Comparison of ENCODE assay signal across 18 cellular contexts in the genomic region with DNA sequence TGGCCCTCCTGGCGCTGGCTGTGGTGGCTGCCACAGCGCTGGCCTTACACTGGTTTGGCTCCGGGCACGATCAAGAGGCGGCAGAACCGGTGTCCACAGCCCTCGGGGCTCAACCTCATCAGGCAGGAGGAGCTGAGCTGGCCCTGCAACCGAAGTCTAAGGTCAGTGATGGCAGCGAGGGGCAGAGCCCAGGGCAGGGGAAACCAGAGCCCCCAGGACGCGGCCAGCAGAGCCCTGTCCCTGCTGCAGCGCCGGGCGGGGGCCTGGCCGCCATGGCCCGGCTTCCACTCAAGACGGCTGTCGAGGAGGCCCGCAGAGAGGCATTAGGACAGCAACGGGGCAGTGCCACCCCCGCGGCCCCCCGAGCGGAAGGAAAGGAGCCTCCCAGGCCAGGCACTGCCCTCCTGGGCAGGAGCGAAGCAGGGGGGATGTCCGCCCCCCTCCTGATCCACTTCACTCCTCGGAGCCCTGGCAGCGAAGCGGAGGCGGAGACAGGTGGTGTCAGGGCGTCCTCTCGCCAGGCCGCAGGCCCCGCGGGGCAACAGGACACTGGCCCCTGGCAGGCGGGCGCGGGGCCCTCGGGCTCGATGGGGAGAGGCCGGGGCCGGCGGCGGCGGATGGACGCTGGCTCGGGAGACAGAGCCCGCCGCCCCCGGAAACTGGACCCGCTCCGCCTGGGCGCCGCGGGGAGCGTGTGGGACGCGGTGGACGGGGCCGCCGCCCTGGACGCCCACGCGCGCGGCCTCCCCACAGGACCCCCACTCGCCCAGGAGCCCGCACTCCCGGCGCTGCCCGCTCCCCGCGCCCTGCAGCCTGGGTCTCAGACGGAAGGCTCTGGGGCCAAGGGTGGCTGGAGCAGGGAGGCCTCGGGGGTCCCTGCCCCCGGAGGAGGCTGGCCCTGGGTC. TPM values are rescaled to one million over a fixed set of nuclear protein-coding genes. Genes with fewer than 3 reads are reported as not detected.
A peak's percentile ranks its signal among the peaks of the same experiment; 100 is the strongest.
DNase-seq lines count a peak whose midpoint lies in the region; ATAC-seq and TF ChIP-seq lines count a peak whose summit lies in the region.
"Had no signal": no experiment of that assay in that cellular context is flagged by ENCODE, and none has a peak within 500 bp of the region (broad histone marks: within the 10 kb centered on the region; RNA-seq: fewer than 3 reads in every experiment).

No MANE protein-coding gene starts in this region.

- H3K27ac ChIP-seq in trophoblast cell (ENCODE audit: low read depth, low read length) = no peak overlapping the region
- H3K27ac ChIP-seq: esophagus muscularis mucosa, HL-60 had no signal

- no peaks in the 10 kb centered on the region for H3K36me3 Mint-ChIP-seq in T-helper 2 cell treated with Interferon-gamma antibody and Interleukin-4, amounts not matched to agents 5 μg/mL and 100 μg/mL, for 36 hours (ENCODE audit: low read depth)
- H3K36me3 Mint-ChIP-seq in dendritic cell treated with granulocyte-macrophage colony-stimulating factor and Interleukin-4, amounts not matched to agents 40 ng/mL and 50 ng/mL, for 4 days (ENCODE audit: low read depth) = peaks cover 8% of the 10 kb centered on the region

- H3K27me3 Mint-ChIP-seq in T-helper 2 cell treated with Interferon-gamma antibody and Interleukin-4, amounts not matched to agents 5 μg/mL and 100 μg/mL, for 36 hours (ENCODE audit: low read depth) = no peaks in the 10 kb centered on the region
- peaks cover 27% of the 10 kb centered on the region for H3K27me3 Mint-ChIP-seq in dendritic cell treated with granulocyte-macrophage colony-stimulating factor and Interleukin-4, amounts not matched to agents 40 ng/mL and 50 ng/mL, for 4 days
- H3K27me3 Mint-ChIP-seq: stimulated activated naive CD8-positive, alpha-beta T cell treated with anti-CD3 and anti-CD28 coated beads, Interleukin-15, Interleukin-2, amounts not matched to agents 100 ng/mL and 50 ng/mL, for 24 hours had no signal

- no peak overlapping the region for H3K14ac ChIP-seq in trophoblast cell (ENCODE audit: low read length)

- TF ChIP-seq CTCF in Loucy (conservative IDR thresholded peaks at IDR 0.05; ENCODE audit: low read length) = no peak

- H3K79me1 ChIP-seq in trophoblast cell (ENCODE audit: low read length) = peaks cover 2% of the 10 kb centered on the region

- H3K4me2 ChIP-seq in Loucy (ENCODE audit: low read depth, low read length, poor library complexity, severe bottlenecking) (peak overlapping the region; percentile 75), trophoblast cell (ENCODE audit: low read length) (no peak overlapping the region)

- H3K4ac ChIP-seq in trophoblast cell (ENCODE audit: low read depth, low read length) = no peak overlapping the region

- no peaks in the 10 kb centered on the region for H3K9me2 ChIP-seq in Loucy (replicated peaks; ENCODE audit: low read depth, low read length)

- H4K12ac ChIP-seq in trophoblast cell (ENCODE audit: low read depth, low read length) = no peak overlapping the region

- peak overlapping the region; percentile 20 for H2BK12ac ChIP-seq in trophoblast cell (ENCODE audit: low read length)

- no peak overlapping the region for H3K23ac ChIP-seq in trophoblast cell (ENCODE audit: low read length)

- peak overlapping the region; percentile 38 for H3K4me3 Mint-ChIP-seq in T-helper 2 cell treated with Interferon-gamma antibody and Interleukin-4, amounts not matched to agents 5 μg/mL and 100 μg/mL, for 36 hours
- no peak overlapping the region for H3K4me3 Mint-ChIP-seq in dendritic cell treated with granulocyte-macrophage colony-stimulating factor and Interleukin-4, amounts not matched to agents 40 ng/mL and 50 ng/mL, for 4 days
- H3K4me3 Mint-ChIP-seq: stimulated activated naive CD8-positive, alpha-beta T cell treated with anti-CD3 and anti-CD28 coated beads, Interleukin-15, Interleukin-2, amounts not matched to agents 100 ng/mL and 50 ng/mL, for 24 hours had no signal

- H3K9ac ChIP-seq in Loucy (ENCODE audit: low read depth, low read length, poor library complexity, severe bottlenecking) = peak overlapping the region; percentile 46
- H3K9ac ChIP-seq in trophoblast cell (ENCODE audit: low read length) = no peak overlapping the region

- H3K4me3 ChIP-seq in Loucy (ENCODE audit: low read length, poor library complexity, severe bottlenecking) (no peak overlapping the region), trophoblast cell (ENCODE audit: low read depth, low read length) (no peak overlapping the region)
- H3K4me3 ChIP-seq: esophagus muscularis mucosa had no signal

- no peaks in the 10 kb centered on the region for H3K27me3 ChIP-seq in Loucy (ENCODE audit: insufficient read depth, low read length, poor library complexity, severe bottlenecking)
- H3K27me3 ChIP-seq in trophoblast cell (ENCODE audit: insufficient read depth, low read length) = no peaks in the 10 kb centered on the region

- no peaks in the 10 kb centered on the region for H3F3A ChIP-seq in Loucy (ENCODE audit: low read depth)

- H2BK120ac ChIP-seq in trophoblast cell (ENCODE audit: insufficient read depth, low read length, poor library complexity) = no peak overlapping the region

- no CpG with 5 or more reads among the region's 76 CpGs for WGBS in trophoblast cell (ENCODE audit: extremely low coverage, insufficient coverage, insufficient read length)

- peak overlapping the region; percentile 18 for H2AK5ac ChIP-seq in trophoblast cell (ENCODE audit: low read length)

- no peak for ATAC-seq in GM21717 (IDR thresholded peaks at IDR 0.05; ENCODE audit: unreplicated experiment)
- ATAC-seq: HCT116, right cardiac atrium had no signal

- H3K18ac ChIP-seq in trophoblast cell (ENCODE audit: low read length) = no peak overlapping the region

- no peaks in the 10 kb centered on the region for H4K20me1 ChIP-seq in Loucy (ENCODE audit: insufficient read depth, low read length, poor library complexity, severe bottlenecking)

- H3K9me3 Mint-ChIP-seq in T-helper 2 cell treated with Interferon-gamma antibody and Interleukin-4, amounts not matched to agents 5 μg/mL and 100 μg/mL, for 36 hours = no peaks in the 10 kb centered on the region
- H3K9me3 Mint-ChIP-seq in dendritic cell treated with granulocyte-macrophage colony-stimulating factor and Interleukin-4, amounts not matched to agents 40 ng/mL and 50 ng/mL, for 4 days = no peaks in the 10 kb centered on the region
- H3K9me3 Mint-ChIP-seq: stimulated activated naive CD8-positive, alpha-beta T cell treated with anti-CD3 and anti-CD28 coated beads, Interleukin-15, Interleukin-2, amounts not matched to agents 100 ng/mL and 50 ng/mL, for 24 hours had no signal

- H2AFZ ChIP-seq in Loucy (ENCODE audit: low read length) = no peak overlapping the region
- H2AFZ ChIP-seq in trophoblast cell (ENCODE audit: insufficient read depth, low read length, poor library complexity) = no peak overlapping the region

- H3K4me1 Mint-ChIP-seq in T-helper 2 cell treated with Interferon-gamma antibody and Interleukin-4, amounts not matched to agents 5 μg/mL and 100 μg/mL, for 36 hours (ENCODE audit: low read depth) = peaks cover 32% of the 10 kb centered on the region
- H3K4me1 Mint-ChIP-seq in dendritic cell treated with granulocyte-macrophage colony-stimulating factor and Interleukin-4, amounts not matched to agents 40 ng/mL and 50 ng/mL, for 4 days (ENCODE audit: low read depth) = peaks cover 46% of the 10 kb centered on the region

- H3K9me3 ChIP-seq in Loucy (ENCODE audit: insufficient read depth, low read depth, low read length) = no peaks in the 10 kb centered on the region
- no peaks in the 10 kb centered on the region for H3K9me3 ChIP-seq in trophoblast cell (ENCODE audit: insufficient read depth, low read depth, low read length)
- H3K9me3 ChIP-seq: esophagus muscularis mucosa had no signal

- intact Hi-C loops in dendritic cell treated with granulocyte-macrophage colony-stimulating factor and Interleukin-4, amounts not matched to agents 40 ng/mL and 50 ng/mL, for 4 days (cut with micrococcal nuclease) = no loop called here

- DNase-seq in T-helper 2 cell treated with Interferon-gamma antibody and Interleukin-4, amounts not matched to agents 5 μg/mL and 100 μg/mL, for 36 hours (ENCODE audit: low spot score) = no peak
- DNase-seq in T-helper 2 cell = no peak
- DNase-seq in trophoblast cell = peak in 1 of 2 donors; percentile 77
- DNase-seq in globus pallidus (ENCODE audit: low spot score) = no peak
- no peak for DNase-seq in middle frontal gyrus (ENCODE audit: extremely low spot score, low spot score)
- DNase-seq: activated CD4-positive, alpha-beta T cell treated with anti-CD3 and anti-CD28 coated beads, Interleukin-2, amount 50 U/mL, for 1 hour; DMS 273 treated with DMSO at 0.1 percent for 48 hours; NCI-H187; NCI-H526 treated with DMSO at 0.1 percent for 48 hours had no signal

- H3K36me3 ChIP-seq in Loucy (ENCODE audit: insufficient read depth, low read length) (no peaks in the 10 kb centered on the region), trophoblast cell (ENCODE audit: control insufficient read depth in 1 of 2, insufficient read depth in 2 of 2, low read length in 2 of 2) (no peaks in the 10 kb centered on the region)
- H3K36me3 ChIP-seq: esophagus muscularis mucosa had no signal

- H3K4me1 ChIP-seq in Loucy (ENCODE audit: insufficient read depth, low read length, poor library complexity, severe bottlenecking) (peaks cover 31% of the 10 kb centered on the region), trophoblast cell (ENCODE audit: control insufficient read depth in 1 of 2, insufficient read depth in 2 of 2, low read length in 2 of 2) (peaks cover 8 to 19% of the 10 kb centered on the region in 2 experiments)

- H4K91ac ChIP-seq in trophoblast cell (ENCODE audit: low read depth, low read length) = peak overlapping the region; percentile 32

- H3K79me2 ChIP-seq in Loucy (ENCODE audit: insufficient read depth, low read length) (peaks cover 6% of the 10 kb centered on the region; the same call in 1 of the 2 replicates), trophoblast cell (ENCODE audit: control insufficient read depth, insufficient read depth, low read length, poor library complexity) (no peaks in the 10 kb centered on the region)

- H4K8ac ChIP-seq in trophoblast cell (ENCODE audit: low read depth, low read length) = no peak overlapping the region

- no peak overlapping the region for H2BK5ac ChIP-seq in trophoblast cell (ENCODE audit: low read depth, low read length, poor library complexity)

- H3K27ac Mint-ChIP-seq in T-helper 2 cell treated with Interferon-gamma antibody and Interleukin-4, amounts not matched to agents 5 μg/mL and 100 μg/mL, for 36 hours = no peak overlapping the region
- peak overlapping the region; percentile 95 for H3K27ac Mint-ChIP-seq in dendritic cell treated with granulocyte-macrophage colony-stimulating factor and Interleukin-4, amounts not matched to agents 40 ng/mL and 50 ng/mL, for 4 days
- H3K27ac Mint-ChIP-seq: stimulated activated naive CD8-positive, alpha-beta T cell treated with anti-CD3 and anti-CD28 coated beads, Interleukin-15, Interleukin-2, amounts not matched to agents 100 ng/mL and 50 ng/mL, for 24 hours had no signal

RNA-seq across cellular contexts. Expression of a gene that starts 0.9 kb away (rescaled TPM):
- polyA plus RNA-seq in trophoblast cell (2013) = 0.08 and 0.10 TPM in 2 replicates
- polyA plus RNA-seq: neural cell, right cardiac atrium had no signal

RNA-seq across cellular contexts. Expression of a gene that starts 16.1 kb away (rescaled TPM):
- 0.53 and 0.62 TPM in 2 replicates for polyA plus RNA-seq in trophoblast cell (2013)
- polyA plus RNA-seq: neural cell, right cardiac atrium had no signal

RNA-seq across cellular contexts. Expression of a gene that starts 16.8 kb away (rescaled TPM):
- 19.5 and 20.6 TPM in 2 replicates for polyA plus RNA-seq in trophoblast cell (2013)

RNA-seq across cellular contexts. Expression of a gene that starts 21.2 kb away (rescaled TPM):
- 0.60 and 0.63 TPM in 2 replicates for polyA plus RNA-seq in trophoblast cell (2013)
- polyA plus RNA-seq: right cardiac atrium had no signal

RNA-seq across cellular contexts. Expression of a gene that starts 31.6 kb away (rescaled TPM):
- 18.3 and 19.4 TPM in 2 replicates for polyA plus RNA-seq in trophoblast cell (2013)
